ENCODE assay signal across 8 cellular contexts in the genomic region with DNA sequence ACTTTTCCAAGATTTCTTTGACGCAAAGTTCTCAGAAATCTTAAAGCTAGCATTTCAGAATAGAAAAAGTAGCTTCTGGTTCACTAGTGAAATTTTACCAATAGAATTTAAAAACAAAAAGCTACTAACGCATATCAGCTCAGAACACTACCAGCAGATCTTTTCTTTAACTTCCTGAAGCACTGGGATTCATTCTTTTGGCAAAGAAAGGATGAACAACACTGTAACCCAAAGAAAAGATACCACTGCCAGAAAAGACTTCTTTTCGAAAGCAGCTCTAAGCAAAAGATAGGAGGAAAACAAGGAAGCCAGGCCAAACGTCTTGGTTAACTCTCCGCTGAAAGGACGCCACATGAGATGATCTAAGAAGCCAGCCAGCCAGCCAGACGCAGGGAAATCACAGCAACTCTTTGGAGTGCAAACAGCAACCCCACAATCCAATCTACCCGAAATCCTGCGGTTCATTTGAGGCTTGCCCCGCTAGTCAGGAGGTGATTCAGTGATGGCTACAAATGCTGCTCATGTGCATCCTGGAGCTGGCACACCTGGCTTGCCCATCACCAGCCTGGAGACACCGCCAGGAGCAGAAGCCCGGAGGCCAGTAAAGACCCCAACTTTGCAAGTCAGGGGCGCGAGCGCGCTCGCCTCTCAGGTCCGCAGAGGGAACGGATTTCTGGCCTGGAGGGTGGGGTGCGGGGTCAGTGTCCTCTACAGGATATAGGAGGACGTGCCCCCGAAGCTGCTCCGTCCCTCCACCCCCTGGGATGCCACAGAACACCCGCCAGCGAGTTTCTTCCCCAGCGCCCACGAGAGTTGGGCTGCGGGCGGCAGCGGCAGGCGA. TPM values are rescaled to one million over a fixed set of nuclear protein-coding genes. Genes with fewer than 3 reads are reported as not detected.
DNase-seq lines count a peak whose midpoint lies in the region; ATAC-seq lines count a peak whose summit lies in the region.

No MANE protein-coding gene starts in this region.

- H3K9me3 Mint-ChIP-seq in activated naive CD4-positive, alpha-beta T cell treated with anti-CD3 and anti-CD28 coated beads, Interleukin-2, amount 50 U/mL, for 72 hours = no peaks in the 10 kb centered on the region

- peak overlapping the region; percentile 81 for H2AFZ ChIP-seq in neuronal stem cell (ENCODE audit: low read length)

- peak overlapping the region; percentile 100 for H3K23ac ChIP-seq in neuronal stem cell (ENCODE audit: low read depth, low read length, poor library complexity)

- peak; percentile 89 for DNase-seq in Ammon's horn (ENCODE audit: low spot score)
- DNase-seq in NCI-H526 (lab: John Stamatoyannopoulos, UW) = peak; percentile 58 to 60
- DNase-seq in activated naive CD4-positive, alpha-beta T cell treated with anti-CD3 and anti-CD28 coated beads, Interleukin-2, amount 50 U/mL, for 72 hours (ENCODE audit: low spot score in 2 of 2) = peak; percentile 64 to 81
- DNase-seq in glomerular visceral epithelial cell (ENCODE audit: extremely low spot score) = peak; percentile 87
- peak; percentile 78 for DNase-seq in neuronal stem cell (ENCODE audit: low spot score)

- WGBS in neuronal stem cell (ENCODE audit: extremely low coverage in 2 of 2, insufficient read length in 2 of 2, insufficient replicate concordance in 1 of 2), 2 donors = no CpG with 5 or more reads among the region's 31 CpGs

- H3K79me1 ChIP-seq in neuronal stem cell (ENCODE audit: low read depth, low read length) = peaks cover 8% of the 10 kb centered on the region

- H3K27me3 ChIP-seq in neuronal stem cell (ENCODE audit: control insufficient read depth in 3 of 3, insufficient read depth in 3 of 3, low read depth in 1 of 3, low read length in 3 of 3) = peaks cover 0 to 7% (median 0%) of the 10 kb centered on the region in 3 experiments

- H2BK12ac ChIP-seq in neuronal stem cell (ENCODE audit: low read length) = no peak overlapping the region

- H3K14ac ChIP-seq in neuronal stem cell (ENCODE audit: low read length) = peak overlapping the region; percentile 2

- H3K36me3 Mint-ChIP-seq in activated naive CD4-positive, alpha-beta T cell treated with anti-CD3 and anti-CD28 coated beads, Interleukin-2, amount 50 U/mL, for 72 hours = no peaks in the 10 kb centered on the region

- no peak overlapping the region for H3K27ac ChIP-seq in neuronal stem cell (replicated peaks; ENCODE audit: low read length)

- H4K91ac ChIP-seq in neuronal stem cell (ENCODE audit: low read depth, low read length, poor library complexity) = no peak overlapping the region

- no peak overlapping the region for H3K4ac ChIP-seq in neuronal stem cell (ENCODE audit: low read length)

- peaks cover 15 to 16% of the 10 kb centered on the region in 2 donors for H3K4me1 ChIP-seq in neuronal stem cell (ENCODE audit: control insufficient read depth in 2 of 2, insufficient read depth in 1 of 2, low read depth in 1 of 2, low read length in 2 of 2)

- H2AK5ac ChIP-seq in neuronal stem cell (ENCODE audit: low read depth, low read length) = peak overlapping the region; percentile 51

- H3K27ac Mint-ChIP-seq in activated naive CD4-positive, alpha-beta T cell treated with anti-CD3 and anti-CD28 coated beads, Interleukin-2, amount 50 U/mL, for 72 hours = no peak overlapping the region

- peak overlapping the region; percentile 98 for H2BK15ac ChIP-seq in neuronal stem cell (ENCODE audit: low read length)

- H3K9ac ChIP-seq in neuronal stem cell (ENCODE audit: low read depth, low read length, poor library complexity) = peak overlapping the region; percentile 100

- ATAC-seq in GM21367 (IDR thresholded peaks at IDR 0.05; ENCODE audit: unreplicated experiment) (peak; percentile 5), HG03175 (IDR thresholded peaks at IDR 0.05; ENCODE audit: unreplicated experiment) (no peak), HG03039 (IDR thresholded peaks at IDR 0.05; ENCODE audit: unreplicated experiment) (no peak)
- ATAC-seq in activated naive CD4-positive, alpha-beta T cell treated with anti-CD3 and anti-CD28 coated beads, Interleukin-2, amount 50 U/mL, for 72 hours = peak in 1 of 2 donors; percentile 50

- H3K4me3 ChIP-seq in neuronal stem cell (ENCODE audit: low read length in 2 of 2) = peak overlapping the region; percentile 61 to 82

- H4K8ac ChIP-seq in neuronal stem cell (ENCODE audit: low read depth, low read length) = no peak overlapping the region

- H2BK120ac ChIP-seq in neuronal stem cell (ENCODE audit: low read depth, low read length) = no peak overlapping the region

- peaks cover 10 to 19% of the 10 kb centered on the region in 2 donors for H3K36me3 ChIP-seq in neuronal stem cell (replicated peaks in 1 of 2; ENCODE audit: control insufficient read depth in 2 of 2, insufficient read depth in 2 of 2, low read length in 2 of 2)

- H3K18ac ChIP-seq in neuronal stem cell (ENCODE audit: low read length) = peak overlapping the region; percentile 77

- peak overlapping the region; percentile 100 for H3K4me2 ChIP-seq in neuronal stem cell (ENCODE audit: insufficient read depth, low read length, poor library complexity, severe bottlenecking)

- H3K9me3 ChIP-seq in neuronal stem cell (replicated peaks in 1 of 2; ENCODE audit: control insufficient read depth in 2 of 2, insufficient read depth in 1 of 2, low read depth in 1 of 2, low read length in 2 of 2) = no peaks in the 10 kb centered on the region

- H2BK5ac ChIP-seq in neuronal stem cell (ENCODE audit: low read length) = peak overlapping the region; percentile 98

RNA-seq across cellular contexts. Expression of a gene that starts 0.8 kb away (rescaled TPM):
- 1 to 10 TPM; 6.2 to 6.5 TPM for total RNA-seq in activated naive CD4-positive, alpha-beta T cell treated with anti-CD3 and anti-CD28 coated beads, Interleukin-2, amount 50 U/mL, for 72 hours
- polyA plus RNA-seq in neuronal stem cell (2013, experiment 1 of 2) = 19.8 TPM
- polyA plus RNA-seq in neuronal stem cell (2013, experiment 2 of 2) = 20.3 TPM

RNA-seq across cellular contexts. Expression of a gene that starts 54.2 kb away (rescaled TPM):
- 1,000 to 10,000 TPM; 1,082 to 1,722 TPM for total RNA-seq in activated naive CD4-positive, alpha-beta T cell treated with anti-CD3 and anti-CD28 coated beads, Interleukin-2, amount 50 U/mL, for 72 hours
- polyA plus RNA-seq in neuronal stem cell (2013, experiment 1 of 2) = 14.3 TPM
- 15.9 TPM for polyA plus RNA-seq in neuronal stem cell (2013, experiment 2 of 2)
